In the genomic region with DNA sequence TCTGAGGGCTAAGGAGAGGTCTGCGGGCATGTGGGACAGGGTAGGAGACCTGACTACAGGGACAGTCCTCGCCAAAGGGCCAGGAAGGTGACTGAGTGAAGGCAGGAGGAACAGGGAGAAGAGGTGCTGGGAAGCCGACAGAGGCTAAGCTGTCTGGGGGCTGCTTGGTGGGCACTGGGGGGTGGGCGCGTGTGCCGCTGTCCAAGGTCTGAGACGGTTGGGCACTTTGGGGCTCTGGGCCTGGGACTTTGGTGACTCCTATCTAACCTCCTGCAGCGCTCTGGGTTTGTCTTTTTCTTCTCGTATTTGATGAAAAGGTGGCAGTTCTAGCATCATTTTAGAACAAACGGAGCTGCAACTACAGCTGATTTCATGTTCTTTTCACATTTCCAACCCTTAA, we compare ENCODE assay signal across 19 cellular contexts.
DNase-seq lines count a peak whose midpoint lies in the region; ATAC-seq, FAIRE-seq and TF ChIP-seq lines count a peak whose summit lies in the region.
"Had no signal": no experiment of that assay in that cellular context is flagged by ENCODE, and none has a peak within 500 bp of the region (broad histone marks: within the 10 kb centered on the region; RNA-seq: fewer than 3 reads in every experiment).

No MANE protein-coding gene starts in this region.

- intact Hi-C loops in GM12878 (cut with micrococcal nuclease; ENCODE audit: unreplicated experiment) = no loop called here

- H3K27me3 Mint-ChIP-seq in nephron progenitor cell (ENCODE audit: low read depth, poor library complexity) = peaks cover 26% of the 10 kb centered on the region
- H3K27me3 Mint-ChIP-seq: CD4-positive, alpha-beta T cell had no signal

- no TSS peak for BruUV-seq in GM12878 (replicated peaks; lab: Mats Ljungman, UMichigan)

- TF ChIP-seq CTCF in SK-N-SH (IDR thresholded peaks at IDR 0.05) = no peak
- TF ChIP-seq CTCF in GM12878 (IDR thresholded peaks at IDR 0.05 in 2 of 3, conservative IDR thresholded peaks at IDR 0.05 in 1 of 3; ENCODE audit: control insufficient read depth in 2 of 3, extremely low read depth in 1 of 3, insufficient read depth in 1 of 3, low read depth in 3 of 3, low read length in 3 of 3) = no peak
- TF ChIP-seq CTCF in nephron progenitor cell (IDR thresholded peaks at IDR 0.05) = no peak

- FAIRE-seq in GM12878 (lab: Jason Lieb, UNC) = no peak
- FAIRE-seq: GM18507 had no signal

- no peaks in the 10 kb centered on the region for H3K36me3 Mint-ChIP-seq in nephron progenitor cell (ENCODE audit: low read depth)

- no peak overlapping the region for H3K27ac Mint-ChIP-seq in nephron progenitor cell
- H3K27ac Mint-ChIP-seq: CD4-positive, alpha-beta T cell had no signal

- ATAC-seq in SK-N-SH treated with all-trans-retinoic acid at 6 μM for 48 hours = no peak
- ATAC-seq in GM12878 = no peak
- no peak for ATAC-seq in GM21528 (IDR thresholded peaks at IDR 0.05; ENCODE audit: low FRiP score, unreplicated experiment)
- no peak for ATAC-seq in HG02840 (IDR thresholded peaks at IDR 0.05; ENCODE audit: low FRiP score, unreplicated experiment)

- no peak overlapping the region for H3K4me3 Mint-ChIP-seq in nephron progenitor cell
- H3K4me3 Mint-ChIP-seq: CD4-positive, alpha-beta T cell had no signal

- H3K9me3 ChIP-seq in SK-N-SH (no peaks in the 10 kb centered on the region), GM12878 (replicated peaks; ENCODE audit: control insufficient read depth, insufficient read depth, low read length) (no peaks in the 10 kb centered on the region)

- TF ChIP-seq RAD21 in SK-N-SH (IDR thresholded peaks at IDR 0.05; ENCODE audit: low read length) (no peak), GM12878 (IDR thresholded peaks at IDR 0.05; ENCODE audit: insufficient read depth, low read depth, low read length) (no peak)

- H3F3A ChIP-seq in SK-N-SH (replicated peaks; ENCODE audit: insufficient read depth) = no peaks in the 10 kb centered on the region

- DNase-seq in SK-N-SH = no peak
- DNase-seq in GM12878 (ENCODE audit: low read depth, low spot score) = no peak
- peak; percentile 23 for DNase-seq in nephron progenitor cell
- no peak for DNase-seq in NCI-H446 (lab: John Stamatoyannopoulos, UW)
- DNase-seq in activated CD4-positive, alpha-beta T cell treated with anti-CD3 and anti-CD28 coated beads for 4 hours = no peak
- DNase-seq: AML-193; C1 segment of cervical spinal cord; Calu3; CD4-positive, alpha-beta T cell; DMS 273 treated with DMSO at 0.1 percent for 48 hours; GM23248; H7; KBM-7 had no signal

- TF ChIP-seq EP300 in SK-N-SH (IDR thresholded peaks at IDR 0.05; ENCODE audit: borderline replicate concordance in 1 of 2, low read depth in 1 of 2, low read length in 1 of 2) (no peak), GM12878 (IDR thresholded peaks at IDR 0.05; ENCODE audit: borderline replicate concordance in 1 of 2, control insufficient read depth in 1 of 2, low read depth in 2 of 2, low read length in 2 of 2) (no peak)

- no peaks in the 10 kb centered on the region for H3K9me3 Mint-ChIP-seq in nephron progenitor cell
- H3K9me3 Mint-ChIP-seq: CD4-positive, alpha-beta T cell had no signal

- H3K27ac ChIP-seq in SK-N-SH (ENCODE audit: low read depth in 2 of 2, low read length in 1 of 2) (no peak overlapping the region), GM12878 (ENCODE audit: control insufficient read depth, insufficient read depth) (no peak overlapping the region)
- H3K27ac ChIP-seq: 22Rv1, GM23248, HL-60 had no signal

- H3K4me1 ChIP-seq in SK-N-SH (ENCODE audit: control insufficient read depth in 1 of 2, insufficient read depth in 2 of 2, low read depth in 1 of 2, low read length in 1 of 2) (peaks cover 0 to 6% of the 10 kb centered on the region in 2 experiments; a peak in 1 of 4 replicates), GM12878 (ENCODE audit: control insufficient read depth, insufficient read depth, low read length) (no peaks in the 10 kb centered on the region)

- H3K27me3 ChIP-seq in SK-N-SH (ENCODE audit: insufficient read depth) = 0 out of 2 replicates have a peak, but pooled peaks cover 6% of the 10 kb centered on the region
- peaks cover 0 to 3% of the 10 kb centered on the region in 2 experiments; a peak in 2 of 4 replicates for H3K27me3 ChIP-seq in GM12878 (replicated peaks in 1 of 2; ENCODE audit: control insufficient read depth in 2 of 2, insufficient read depth in 2 of 2, low read length in 1 of 2)

- H4K20me1 ChIP-seq in SK-N-SH (ENCODE audit: insufficient read depth) (no peaks in the 10 kb centered on the region), GM12878 (ENCODE audit: control insufficient read depth, insufficient read depth) (no peaks in the 10 kb centered on the region)

- CTCF ChIA-PET in SK-N-SH (lab: Yijun Ruan, JAX) = interaction anchor here (1.0 to 2.2 kb wide), 5 partner anchors 8 to 194 kb away, joined by 3 to 13 read pairs (median 6); partner anchors contain the start of gene CDH23
- CTCF ChIA-PET in GM12878 (lab: Yijun Ruan, JAX) = interaction anchor here (1.5 to 1.6 kb wide), 3 partner anchors 8 to 263 kb away, joined by 4 to 6 read pairs (median 4); no protein-coding TSS in a partner anchor

- no peak overlapping the region for H3K9ac ChIP-seq in SK-N-SH
- H3K9ac ChIP-seq in GM12878 (ENCODE audit: control insufficient read depth, insufficient read depth, low read length) = no peak overlapping the region
- H3K9ac ChIP-seq: GM23248 had no signal

- no peak overlapping the region for H2AFZ ChIP-seq in SK-N-SH (ENCODE audit: low read depth)
- no peak overlapping the region for H2AFZ ChIP-seq in GM12878 (ENCODE audit: control insufficient read depth, low read depth, low read length)
- H2AFZ ChIP-seq: GM23248 had no signal

- POLR2A ChIA-PET in SK-N-SH (lab: Yijun Ruan, JAX) (no interaction called here), GM12878 (lab: Charles Lee) (no interaction called here)

- 69% methylated on average over 10 of the region's 10 CpGs for WGBS in SK-N-SH (ENCODE audit: low lambda C conversion rate)
- 39% methylated on average over 7 of the region's 10 CpGs for WGBS in GM12878 (ENCODE audit: insufficient coverage, insufficient replicate concordance, low lambda C conversion rate, missing lambda C conversion rate)

- in situ Hi-C loops in GM12878 (cut with MboI) = no loop called here

- H3K4me2 ChIP-seq in SK-N-SH (no peak overlapping the region), GM12878 (ENCODE audit: control insufficient read depth, insufficient read depth) (no peak overlapping the region)

- H3K4me1 Mint-ChIP-seq in nephron progenitor cell = peaks cover 33% of the 10 kb centered on the region

- H3K9me2 ChIP-seq in SK-N-SH = no peaks in the 10 kb centered on the region

- SMC1A ChIA-PET in GM12878 (lab: Charles Lee; ENCODE audit: uncharacterized antibody, unreplicated experiment) = no interaction called here

- H3K4me3 ChIP-seq in SK-N-SH (ENCODE audit: low read depth in 2 of 2, low read length in 1 of 2) (no peak overlapping the region), GM12878 (no peak overlapping the region)
- H3K4me3 ChIP-seq: GM23248 had no signal

- H3K79me2 ChIP-seq in SK-N-SH (ENCODE audit: insufficient read depth) = no peaks in the 10 kb centered on the region
- no peaks in the 10 kb centered on the region for H3K79me2 ChIP-seq in GM12878 (ENCODE audit: control insufficient read depth, insufficient read depth, low read length)

- TF ChIP-seq POLR2A in GM12878 (IDR thresholded peaks at IDR 0.05; ENCODE audit: low read depth, low read length) = no peak

- no peaks in the 10 kb centered on the region for H3K36me3 ChIP-seq in SK-N-SH (replicated peaks in 1 of 2; ENCODE audit: control insufficient read depth in 1 of 2, insufficient read depth in 2 of 2, low read length in 1 of 2)
- H3K36me3 ChIP-seq in GM12878 (ENCODE audit: control insufficient read depth in 2 of 2, insufficient read depth in 2 of 2, low read length in 1 of 2) = no peaks in the 10 kb centered on the region

- RAD21 ChIA-PET in GM12878 (lab: Charles Lee; ENCODE audit: unreplicated experiment) = interaction anchor here (1.0 kb wide), 1 partner anchor 130 kb away, joined by 3 read pairs; no protein-coding TSS in a partner anchor

TF ChIP-seq in SK-N-SH, 30 proteins besides CTCF, POLR2A, EP300 and RAD21 (continues in another document):
- TF ChIP-seq RXRA (IDR thresholded peaks at IDR 0.05; ENCODE audit: borderline replicate concordance, low read depth) = no peak
- no peak for TF ChIP-seq RCOR1 (IDR thresholded peaks at IDR 0.05; ENCODE audit: low read length)

TF ChIP-seq in SK-N-SH treated with all-trans-retinoic acid at 6 μM for 48 hours, 23 proteins besides CTCF, POLR2A, EP300 and RAD21 (continues in another document):
- TF ChIP-seq TOX (CRISPR knock-in tag; IDR thresholded peaks at IDR 0.05; ENCODE audit: borderline replicate concordance) (no peak), TCF4 (CRISPR knock-in tag; IDR thresholded peaks at IDR 0.05; ENCODE audit: borderline replicate concordance) (no peak), ARNTL (CRISPR knock-in tag; IDR thresholded peaks at IDR 0.05; ENCODE audit: borderline replicate concordance, low read depth) (no peak), GLIS3 (CRISPR knock-in tag; IDR thresholded peaks at IDR 0.05) (no peak)

TF ChIP-seq in GM12878, 131 proteins besides CTCF, POLR2A, EP300 and RAD21 (continues in another document):
- TF ChIP-seq NR2C1 (IDR thresholded peaks at IDR 0.05) (no peak), STAT3 (IDR thresholded peaks at IDR 0.05; ENCODE audit: low read depth, low read length) (no peak), REST (IDR thresholded peaks at IDR 0.05; ENCODE audit: low read depth, low read length) (0 out of 2 replicates have a peak, but pooled peaks have one; percentile 13)

Comparison
In these comparisons a context has a peak if more than half of its experiments do, and no peak if none do; other contexts are left out.
1. Of the 26 proteins assayed by ChIP-seq in both GM12878 and SK-N-SH: peak only in GM12878: none; only in SK-N-SH: none; in both: REST; in neither: 25.